Comparison of ENCODE assay signal across 8 cellular contexts in genomic region chr6:132400641-132401119, GRCh38. TPM values are rescaled to one million over a fixed set of nuclear protein-coding genes. Genes with fewer than 3 reads are reported as not detected.
DNase-seq lines count a peak whose midpoint lies in the region; ATAC-seq, FAIRE-seq and TF ChIP-seq lines count a peak whose summit lies in the region.

No MANE protein-coding gene starts in this region.

- POLR2A ChIA-PET in activated naive CD8-positive, alpha-beta T cell treated with anti-CD3 and anti-CD28 coated beads, Interleukin-2, amount 10 ng/mL, durations not matched to agents 7 days and 5 days (lab: Charles Lee), result no interaction called here

- H3K27ac ChIP-seq in thoracic aorta, result no peak overlapping the region

- no peaks in the 10 kb centered on the region for H3K9me3 Mint-ChIP-seq in activated naive CD8-positive, alpha-beta T cell treated with anti-CD3 and anti-CD28 coated beads, Interleukin-2, amount 10 ng/mL, durations not matched to agents 7 days and 5 days
- peaks cover 0 to 2% (median under 1%) of the 10 kb centered on the region in 6 donors for H3K9me3 Mint-ChIP-seq in immature natural killer cell

- no peaks in the 10 kb centered on the region for H3K36me3 ChIP-seq in thoracic aorta

- H3K4me1 Mint-ChIP-seq in activated naive CD8-positive, alpha-beta T cell treated with anti-CD3 and anti-CD28 coated beads, Interleukin-2, amount 10 ng/mL, durations not matched to agents 7 days and 5 days, result peaks cover 3% of the 10 kb centered on the region
- peaks cover 8 to 13% of the 10 kb centered on the region in 2 donors for H3K4me1 Mint-ChIP-seq in immature natural killer cell

- no peaks in the 10 kb centered on the region for H3K9me3 ChIP-seq in thoracic aorta

- H3K4me3 Mint-ChIP-seq in activated naive CD8-positive, alpha-beta T cell treated with anti-CD3 and anti-CD28 coated beads, Interleukin-2, amount 10 ng/mL, durations not matched to agents 7 days and 5 days, result peak overlapping the region; percentile 66
- peak overlapping the region; percentile 32 to 71 (median 65) for H3K4me3 Mint-ChIP-seq in immature natural killer cell

- H3K27me3 Mint-ChIP-seq in activated naive CD8-positive, alpha-beta T cell treated with anti-CD3 and anti-CD28 coated beads, Interleukin-2, amount 10 ng/mL, durations not matched to agents 7 days and 5 days, result peaks cover 57% of the 10 kb centered on the region
- peaks cover 0 to 24% (median 21%) of the 10 kb centered on the region in 3 donors for H3K27me3 Mint-ChIP-seq in immature natural killer cell (ENCODE audit: low read depth in 3 of 3)

- intact Hi-C loops in Right ventricle myocardium inferior (cut with DNase I), result no loop called here
- intact Hi-C loops in cardiac septum (cut with DNase I), result no loop called here

- peaks cover 0 to 15% of the 10 kb centered on the region in 2 donors for H3K4me1 ChIP-seq in thoracic aorta (ENCODE audit: control insufficient read depth in 1 of 2, low read depth in 2 of 2)

- no peak overlapping the region for H3K27ac Mint-ChIP-seq in activated naive CD8-positive, alpha-beta T cell treated with anti-CD3 and anti-CD28 coated beads, Interleukin-2, amount 10 ng/mL, durations not matched to agents 7 days and 5 days
- H3K27ac Mint-ChIP-seq in immature natural killer cell, result no peak overlapping the region

- no peaks in the 10 kb centered on the region for H3K27me3 ChIP-seq in thoracic aorta (replicated peaks; ENCODE audit: insufficient read depth)

- no peak for TF ChIP-seq CTCF in thoracic aorta (IDR thresholded peaks at IDR 0.05)

- peak overlapping the region; percentile 76 for H3K4me3 ChIP-seq in thoracic aorta

- no peak for DNase-seq in Right ventricle myocardium inferior (ENCODE audit: missing footprints)
- DNase-seq in cardiac septum (ENCODE audit: low spot score), result no peak
- DNase-seq in activated naive CD8-positive, alpha-beta T cell treated with anti-CD3 and anti-CD28 coated beads, Interleukin-2, amount 10 ng/mL, durations not matched to agents 7 days and 5 days, result no peak
- DNase-seq in immature natural killer cell, result no peak
- no peak for DNase-seq in thoracic aorta (ENCODE audit: low spot score)
- DNase-seq in frontal cortex (ENCODE audit: low spot score in 2 of 2), result no peak
- DNase-seq in effector CD4-positive, alpha-beta T cell, result no peak

- H3K36me3 Mint-ChIP-seq in activated naive CD8-positive, alpha-beta T cell treated with anti-CD3 and anti-CD28 coated beads, Interleukin-2, amount 10 ng/mL, durations not matched to agents 7 days and 5 days, result no peaks in the 10 kb centered on the region
- H3K36me3 Mint-ChIP-seq in immature natural killer cell, result peaks cover 0 to 3% (median 0%) of the 10 kb centered on the region in 3 donors

- ATAC-seq in Right ventricle myocardium inferior (peak; percentile 43), thoracic aorta (ENCODE audit: insufficient number of reproducible peaks, low FRiP score, low read depth) (no peak), GM18520 (IDR thresholded peaks at IDR 0.05; ENCODE audit: unreplicated experiment) (no peak)
- no peak for ATAC-seq in activated naive CD8-positive, alpha-beta T cell treated with anti-CD3 and anti-CD28 coated beads, Interleukin-2, amount 10 ng/mL, durations not matched to agents 7 days and 5 days (ENCODE audit: low read depth)

- FAIRE-seq in frontal cortex (lab: Jason Lieb, UNC), result no peak

RNA-seq across cellular contexts. Expression of gene MOXD1, which starts 0.6 kb away (rescaled TPM):
- total RNA-seq in Right ventricle myocardium inferior (3.1 TPM), cardiac septum (1.6 TPM), thoracic aorta (10 to 100 TPM in 1 of 2 donors, under 1 TPM in 1; 0.56 to 17.3 TPM), frontal cortex (15.9 TPM)
- total RNA-seq in activated naive CD8-positive, alpha-beta T cell treated with anti-CD3 and anti-CD28 coated beads, Interleukin-2, amount 10 ng/mL, durations not matched to agents 7 days and 5 days, result not detected
- not detected for polyA plus RNA-seq in immature natural killer cell
